In genomic region chr3:77605865-77606264, GRCh38 we compare ENCODE assay signal across 19 cellular contexts.
"Had no signal": no experiment of that assay in that cellular context is flagged by ENCODE, and none has a peak within 500 bp of the region (broad histone marks: within the 10 kb centered on the region; RNA-seq: fewer than 3 reads in every experiment).

No MANE protein-coding gene starts in this region.

- H3K27me3 ChIP-seq: ascending aorta, breast epithelium, transverse colon had no signal

- H3K4me3 ChIP-seq: ascending aorta, breast epithelium, transverse colon had no signal

- H3K27ac ChIP-seq: ascending aorta, breast epithelium, transverse colon had no signal

- H3K4me1 ChIP-seq: ascending aorta, breast epithelium, transverse colon had no signal

- H3K9me3 ChIP-seq: ascending aorta, breast epithelium, transverse colon had no signal

- DNase-seq: activated CD4-positive, alpha-beta T cell treated with anti-CD3 and anti-CD28 coated beads for 1 hour; activated CD4-positive, alpha-beta T cell treated with anti-CD3 and anti-CD28 coated beads, Interleukin-2, amount 50 U/mL, for 4 hours; activated naive CD4-positive, alpha-beta T cell treated with anti-CD3 and anti-CD28 coated beads for 36 hours; activated T-cell treated with anti-CD3 and anti-CD28 coated beads for 4 hours; dermis blood vessel endothelial cell; effector memory CD8-positive, alpha-beta T cell; erythroblast; kidney; nucleus accumbens; posterior cingulate gyrus; stimulated activated CD4-positive, alpha-beta T cell treated with anti-CD3 and anti-CD28 coated beads, Interleukin-2, amount 100 ng/mL, for 48 hours; stimulated activated naive CD4-positive, alpha-beta T cell treated with Interleukin-2 at 50 U/mL for 16 hours; substantia nigra; T1000; transverse colon had no signal

- H3K36me3 ChIP-seq: ascending aorta, breast epithelium, transverse colon had no signal

- ATAC-seq: activated T-helper 17 cell treated with anti-CD3 and anti-CD28 coated beads, Interleukin-2, amount 50 U/mL, for 72 hours; effector memory CD8-positive, alpha-beta T cell; natural killer cell treated with Interleukin-12 subunit alpha and Interleukin-12 subunit beta and Interleukin-15 and Interleukin-18, amount 100 ng/mL, for 72 hours had no signal
